ENCODE assay signal across 10 cellular contexts in the genomic region with DNA sequence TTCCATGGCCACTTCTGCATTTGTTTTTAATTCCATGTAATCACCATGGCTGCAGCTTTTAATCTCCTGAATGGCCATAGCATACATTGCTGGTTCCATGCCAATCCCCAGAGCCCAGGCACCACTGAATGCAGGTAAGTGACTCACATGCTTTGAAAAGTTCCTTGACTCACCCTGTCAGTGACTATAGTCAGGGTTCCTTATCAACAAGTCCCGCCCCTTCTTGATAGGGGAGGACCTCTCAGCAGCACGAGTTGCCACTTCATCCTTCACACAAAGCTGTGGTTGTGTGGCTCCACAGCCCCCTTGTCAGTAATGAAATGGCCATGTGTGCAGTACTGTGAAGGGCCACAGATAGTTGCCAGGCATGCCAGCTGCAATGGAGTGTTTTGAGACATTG.
DNase-seq lines count a peak whose midpoint lies in the region; ATAC-seq, FAIRE-seq and TF ChIP-seq lines count a peak whose summit lies in the region.
"Had no signal": no experiment of that assay in that cellular context is flagged by ENCODE, and none has a peak within 500 bp of the region (broad histone marks: within the 10 kb centered on the region; RNA-seq: fewer than 3 reads in every experiment).

No MANE protein-coding gene starts in this region.

- H3K9me3 ChIP-seq in psoas muscle: no peaks in the 10 kb centered on the region

- intact Hi-C loops in psoas muscle (cut with DNase I): no loop called here

- peak; percentile 97 for FAIRE-seq in RCC 7860 (lab: Jason Lieb, UNC)
- FAIRE-seq: GM12878 had no signal

- peak overlapping the region; percentile 82 for H3K27ac ChIP-seq in psoas muscle

- WGBS in psoas muscle, 3 donors: 49 to 61% (median 51%) methylated on average over 2 of the region's 2 CpGs

- in situ Hi-C loops in KBM-7 (cut with MboI; ENCODE audit: low pct_unique_long_range_greater_than_20kb, low sequenced_read_pairs): no loop called here

- H3K27me3 ChIP-seq in psoas muscle (ENCODE audit: insufficient read depth in 3 of 3, low read length in 2 of 3): no peaks in the 10 kb centered on the region

- H3K4me3 ChIP-seq in psoas muscle: no peak overlapping the region
- H3K4me3 ChIP-seq: GM12878 had no signal

- TF ChIP-seq CTCF in psoas muscle (IDR thresholded peaks at IDR 0.05): no peak

- DNase-seq in HK-2 (ENCODE audit: unreplicated experiment) (peak; percentile 79), RCC 7860 (ENCODE audit: low spot score) (peak; percentile 99), foreskin melanocyte (peak; percentile 51), psoas muscle (peak in 1 of 2 donors; percentile 19), cerebellum (ENCODE audit: low spot score) (no peak), KBM-7 (no peak)
- DNase-seq: H7 had no signal

- H3K4me1 ChIP-seq in psoas muscle: peaks cover 28% of the 10 kb centered on the region

- peak; percentile 79 to 89 (median 85) for ATAC-seq in psoas muscle
- no peak for ATAC-seq in GM21367 (IDR thresholded peaks at IDR 0.05; ENCODE audit: unreplicated experiment)
- no peak for ATAC-seq in GM21723 (IDR thresholded peaks at IDR 0.05; ENCODE audit: unreplicated experiment)
- ATAC-seq: GM12878 had no signal

- no peaks in the 10 kb centered on the region for H3K36me3 ChIP-seq in psoas muscle (ENCODE audit: insufficient read depth in 1 of 2, low read depth in 1 of 2)

Comparison
In these comparisons a context has a peak if more than half of its experiments do, and no peak if none do; other contexts are left out.
1. DNase-seq: peak in HK-2 (single experiment), RCC 7860 (single experiment) and foreskin melanocyte (single experiment); none in cerebellum (single experiment) and KBM-7 (single experiment).
2. ATAC-seq: peak in psoas muscle (4 of 4); none in GM21367 (single experiment) and GM21723 (single experiment).